Comparison of ENCODE assay signal across 9 cellular contexts in genomic region chr9:34986541-34987047, GRCh38. TPM values are rescaled to one million over a fixed set of nuclear protein-coding genes. Genes with fewer than 3 reads are reported as not detected.
DNase-seq lines count a peak whose midpoint lies in the region; ATAC-seq and TF ChIP-seq lines count a peak whose summit lies in the region.
"Had no signal": no experiment of that assay in that cellular context is flagged by ENCODE, and none has a peak within 500 bp of the region (broad histone marks: within the 10 kb centered on the region; RNA-seq: fewer than 3 reads in every experiment).

No MANE protein-coding gene starts in this region.

- no peak overlapping the region for H3K4me3 ChIP-seq in astrocyte of the spinal cord (ENCODE audit: low read depth, low read length)

- ATAC-seq in GM21619 (IDR thresholded peaks at IDR 0.05; ENCODE audit: unreplicated experiment) (no peak), GM21423 (IDR thresholded peaks at IDR 0.05; ENCODE audit: unreplicated experiment) (no peak)

- in situ Hi-C loops in astrocyte of the spinal cord (cut with HindIII; ENCODE audit: low sequenced_read_pairs) = no loop called here

- TF ChIP-seq CTCF in astrocyte of the spinal cord (IDR thresholded peaks at IDR 0.05; ENCODE audit: low read depth, low read length) = no peak

- DNase-seq in NCI-H1694 (lab: John Stamatoyannopoulos, UW) = peak; percentile 36
- no peak for DNase-seq in NCI-H1694 treated with DMSO at 0.1 percent for 48 hours (lab: John Stamatoyannopoulos, UW)
- peak; percentile 55 for DNase-seq in SKM-1 treated with dmso at 0.1 percent for 144 hours (lab: John Stamatoyannopoulos, UW; ENCODE audit: unreplicated experiment)
- DNase-seq in astrocyte of the spinal cord (ENCODE audit: low read depth, low spot score) = peak; percentile 18
- peak; percentile 78 for DNase-seq in occipital lobe (lab: John Stamatoyannopoulos, UW)
- no peak for DNase-seq in LoVo (ENCODE audit: low spot score)

RNA-seq across cellular contexts. Expression of gene DNAJB5, which starts 3.0 kb away (rescaled TPM):
- total RNA-seq in occipital lobe = 47.9 TPM

RNA-seq across cellular contexts. Expression of gene PHF24, which starts 28.5 kb away (rescaled TPM):
- 25.6 TPM for total RNA-seq in occipital lobe
- total RNA-seq: fibroblast of villous mesenchyme had no signal

Comparison
In these comparisons a context has a peak if more than half of its experiments do, and no peak if none do; other contexts are left out.
1. DNase-seq: peak in NCI-H1694 (single experiment), SKM-1 treated with dmso at 0.1 percent for 144 hours (single experiment), astrocyte of the spinal cord (single experiment) and occipital lobe (single experiment); none in NCI-H1694 treated with DMSO at 0.1 percent for 48 hours (single experiment) and LoVo (single experiment).